Comparison of ENCODE assay signal across 27 cellular contexts in genomic region chr21:31480228-31480627, GRCh38.
"Had no signal": no experiment of that assay in that cellular context is flagged by ENCODE, and none has a peak within 500 bp of the region (broad histone marks: within the 10 kb centered on the region; RNA-seq: fewer than 3 reads in every experiment).

No MANE protein-coding gene starts in this region.

- DNase-seq: activated B cell treated with CpG ODN at 0.5 μM for 24 hours; activated CD4-positive, alpha-beta T cell treated with anti-CD3 and anti-CD28 coated beads for 48 hours; activated CD4-positive, alpha-beta T cell treated with anti-CD3 and anti-CD28 coated beads, Interleukin-2, amount 50 U/mL, for 1 hour; activated CD4-positive, alpha-beta T cell treated with anti-CD3 and anti-CD28 coated beads, Interleukin-2, amount 50 U/mL, for 48 hours; activated CD8-positive, alpha-beta memory T cell treated with anti-CD3 and anti-CD28 coated beads for 24 hours; activated CD8-positive, alpha-beta T cell treated with anti-CD3 and anti-CD28 coated beads for 36 hours; activated effector memory CD4-positive, alpha-beta T cell treated with Interleukin-2 at 50 U/mL for 16 hours; activated gamma-delta T cell treated with Interleukin-2 at 50 U/mL for 16 hours; activated naive CD4-positive, alpha-beta T cell treated with anti-CD3 and anti-CD28 coated beads, Interleukin-2, amount 50 U/mL, for 16 hours; activated naive CD4-positive, alpha-beta T cell treated with Interleukin-2 at 50 U/mL for 16 hours; activated T-cell treated with anti-CD3 and anti-CD28 coated beads, Interleukin-2, amount 50 U/mL, for 4 hours; amniotic stem cell; anterior cingulate cortex; brain microvascular endothelial cell; effector memory CD4-positive, alpha-beta T cell; endodermal cell; foreskin fibroblast; glutamatergic neuron; heart left ventricle; T-helper 17 cell; T1000; WERI-Rb-1 had no signal

- ATAC-seq: activated CD4-positive, CD25-positive, alpha-beta regulatory T cell treated with anti-CD3 and anti-CD28 coated beads, Interleukin-2, amount 50 U/mL, for 24 hours; activated CD8-positive, alpha-beta T cell treated with anti-CD3 and anti-CD28 coated beads for 36 hours; activated T-cell treated with anti-CD3 and anti-CD28 coated beads, Interleukin-2, amount 50 U/mL, for 4 hours; activated T-helper 17 cell treated with anti-CD3 and anti-CD28 coated beads, Interleukin-2, amount 50 U/mL, for 72 hours; esophagus mucosa; heart left ventricle; T-helper 17 cell had no signal

- H3K27ac ChIP-seq: brain microvascular endothelial cell, coronary artery, heart left ventricle, WERI-Rb-1 had no signal

- H3K4me1 ChIP-seq: heart left ventricle had no signal

- H3K36me3 ChIP-seq: brain microvascular endothelial cell, heart left ventricle, WERI-Rb-1 had no signal

- H3K4me3 ChIP-seq: coronary artery, dorsolateral prefrontal cortex, heart left ventricle had no signal

- H3K27me3 ChIP-seq: brain microvascular endothelial cell, dorsolateral prefrontal cortex, heart left ventricle had no signal
